ENCODE assay signal across 8 cellular contexts in genomic region chr10:74825033-74825370, GRCh38.
DNase-seq lines count a peak whose midpoint lies in the region; ATAC-seq and TF ChIP-seq lines count a peak whose summit lies in the region.

No MANE protein-coding gene starts in this region.

- H3K9me3 Mint-ChIP-seq in T-helper 1 cell treated with Interleukin-12 subunit alpha and Interleukin-12 subunit beta and Interleukin-4 antibody, amounts not matched to agents 30 μg/mL and 1 μg/mL, for 36 hours, result no peaks in the 10 kb centered on the region

- DNase-seq in NK-92 treated with Interleukin-12 subunit alpha and Interleukin-12 subunit beta, amount 100 ng/mL, for 24 hours (lab: John Stamatoyannopoulos, UW), result peak; percentile 33
- DNase-seq in NK-92 (lab: John Stamatoyannopoulos, UW; ENCODE audit: unreplicated experiment), result no peak
- DNase-seq in choroid plexus epithelial cell (ENCODE audit: low read depth), result no peak
- DNase-seq in medulla oblongata (ENCODE audit: extremely low spot score), result peak; percentile 46
- peak in 2 of 3 experiments; percentile 17 to 47 for DNase-seq in stimulated activated CD4-positive, alpha-beta T cell treated with anti-CD3 and anti-CD28 coated beads, TNF-alpha, amount 100 ng/mL, for 4 hours (ENCODE audit: low read depth in 3 of 3)
- no peak for DNase-seq in NCI-H2196 treated with DMSO at 0.1 percent for 48 hours (lab: John Stamatoyannopoulos, UW; ENCODE audit: unreplicated experiment)

- no peak for ATAC-seq in GM18867 (IDR thresholded peaks at IDR 0.05; ENCODE audit: unreplicated experiment)

- TF ChIP-seq CTCF in choroid plexus epithelial cell (conservative IDR thresholded peaks at IDR 0.05; ENCODE audit: low read depth, low read length), result no peak

- peaks cover 3% of the 10 kb centered on the region for H3K36me3 Mint-ChIP-seq in T-helper 1 cell treated with Interleukin-12 subunit alpha and Interleukin-12 subunit beta and Interleukin-4 antibody, amounts not matched to agents 30 μg/mL and 1 μg/mL, for 36 hours (ENCODE audit: low read depth)

- peak overlapping the region; percentile 88 for H3K4me3 Mint-ChIP-seq in T-helper 1 cell treated with Interleukin-12 subunit alpha and Interleukin-12 subunit beta and Interleukin-4 antibody, amounts not matched to agents 30 μg/mL and 1 μg/mL, for 36 hours

- H3K27ac Mint-ChIP-seq in T-helper 1 cell treated with Interleukin-12 subunit alpha and Interleukin-12 subunit beta and Interleukin-4 antibody, amounts not matched to agents 30 μg/mL and 1 μg/mL, for 36 hours, result peak overlapping the region; percentile 84

- no peaks in the 10 kb centered on the region for H3K27me3 Mint-ChIP-seq in T-helper 1 cell treated with Interleukin-12 subunit alpha and Interleukin-12 subunit beta and Interleukin-4 antibody, amounts not matched to agents 30 μg/mL and 1 μg/mL, for 36 hours (ENCODE audit: low read depth)

- peak overlapping the region; percentile 83 for H3K4me3 ChIP-seq in choroid plexus epithelial cell (ENCODE audit: low read depth, low read length)

- H3K4me1 Mint-ChIP-seq in T-helper 1 cell treated with Interleukin-12 subunit alpha and Interleukin-12 subunit beta and Interleukin-4 antibody, amounts not matched to agents 30 μg/mL and 1 μg/mL, for 36 hours (ENCODE audit: low read depth), result peaks cover 34% of the 10 kb centered on the region

Comparison
In these comparisons a context has a peak if more than half of its experiments do, and no peak if none do; other contexts are left out.
1. DNase-seq: peak in NK-92 treated with Interleukin-12 subunit alpha and Interleukin-12 subunit beta, amount 100 ng/mL, for 24 hours (single experiment), medulla oblongata (single experiment) and stimulated activated CD4-positive, alpha-beta T cell treated with anti-CD3 and anti-CD28 coated beads, TNF-alpha, amount 100 ng/mL, for 4 hours (2 of 3); none in NK-92 (single experiment), choroid plexus epithelial cell (single experiment) and NCI-H2196 treated with DMSO at 0.1 percent for 48 hours (single experiment).